Comparison of ENCODE assay signal across 6 cellular contexts in the genomic region with DNA sequence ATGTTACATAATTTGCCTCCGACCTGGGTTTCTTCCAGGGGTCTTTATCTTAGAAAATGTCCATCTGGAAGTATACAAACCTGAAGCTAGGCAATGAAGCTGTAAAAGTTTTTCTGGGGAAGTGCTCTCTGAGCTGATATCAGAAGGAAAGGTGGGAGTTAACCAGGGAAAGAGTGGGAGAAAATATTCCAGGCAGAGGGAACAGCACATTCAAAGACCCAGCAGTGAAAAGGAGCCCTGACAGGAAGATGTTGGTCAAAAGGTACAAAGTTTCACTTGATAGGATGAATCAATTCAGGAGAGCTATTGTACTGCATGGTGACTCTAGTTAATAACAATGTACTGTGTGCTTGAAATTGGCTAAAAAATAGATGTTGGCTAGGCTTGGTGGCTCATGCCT.
"Had no signal": no experiment of that assay in that cellular context is flagged by ENCODE, and none has a peak within 500 bp of the region (broad histone marks: within the 10 kb centered on the region; RNA-seq: fewer than 3 reads in every experiment).

No MANE protein-coding gene starts in this region.

- H3K27ac ChIP-seq: HL-60 had no signal

- H3K4me2 ChIP-seq: GM23338 had no signal

- H3K36me3 Mint-ChIP-seq: IgD-negative memory B cell had no signal

- H3K4me1 Mint-ChIP-seq: GM23338, H9, IgD-negative memory B cell had no signal

- H3K4me3 Mint-ChIP-seq: GM23338, H9, IgD-negative memory B cell had no signal

- H3K27ac Mint-ChIP-seq: GM23338, IgD-negative memory B cell had no signal

- H2AFZ ChIP-seq: GM23338 had no signal

- ATAC-seq: GM23338, HepG2 had no signal

- H3K4me3 ChIP-seq: GM23338 had no signal

- DNase-seq: H9, HCEC 1CT had no signal

- H3K9me3 Mint-ChIP-seq: GM23338, H9, IgD-negative memory B cell had no signal
